ENCODE assay signal across 16 cellular contexts in genomic region chr13:59970847-59971246, GRCh38.
DNase-seq lines count a peak whose midpoint lies in the region; ATAC-seq and TF ChIP-seq lines count a peak whose summit lies in the region.
"Had no signal": no experiment of that assay in that cellular context is flagged by ENCODE, and none has a peak within 500 bp of the region (broad histone marks: within the 10 kb centered on the region; RNA-seq: fewer than 3 reads in every experiment).

No MANE protein-coding gene starts in this region.

- no peak overlapping the region for H2AFZ ChIP-seq in GM23338

- no peak overlapping the region for H3K4me3 ChIP-seq in GM23338
- H3K4me3 ChIP-seq in endodermal cell (ENCODE audit: low read length) = no peak overlapping the region
- H3K4me3 ChIP-seq: HAP-1 had no signal

- H3K9me3 Mint-ChIP-seq in GM23338 (no peaks in the 10 kb centered on the region), endodermal cell (no peaks in the 10 kb centered on the region)
- H3K9me3 Mint-ChIP-seq: CD4-positive, alpha-beta T cell; HFFc6; IgD-negative memory B cell had no signal

- H3K4me1 ChIP-seq in GM23338 (ENCODE audit: insufficient read depth) (no peaks in the 10 kb centered on the region; the same call in 1 of the 2 replicates), endodermal cell (ENCODE audit: control insufficient read depth, insufficient read depth, low read length) (peaks cover 15% of the 10 kb centered on the region)
- H3K4me1 ChIP-seq: HAP-1 had no signal

- intact Hi-C loops in cardiac septum (cut with DNase I) = no loop called here

- H3K4me3 Mint-ChIP-seq in GM23338 (no peak overlapping the region), endodermal cell (no peak overlapping the region)
- H3K4me3 Mint-ChIP-seq: B cell; CD4-positive, alpha-beta T cell; HFFc6; IgD-negative memory B cell had no signal

- H3K27me3 Mint-ChIP-seq in GM23338 (ENCODE audit: insufficient read depth, low read depth, poor library complexity) = peaks cover 1% of the 10 kb centered on the region
- H3K27me3 Mint-ChIP-seq in endodermal cell (ENCODE audit: insufficient read depth) = peaks cover 5% of the 10 kb centered on the region
- H3K27me3 Mint-ChIP-seq: B cell; CD4-positive, alpha-beta T cell; IgD-negative memory B cell had no signal

- H3K27me3 ChIP-seq in GM23338 (ENCODE audit: insufficient read depth) = no peaks in the 10 kb centered on the region
- H3K27me3 ChIP-seq in endodermal cell (ENCODE audit: control insufficient read depth, insufficient read depth, low read length, poor library complexity, severe bottlenecking) = no peaks in the 10 kb centered on the region

- H3K4me1 Mint-ChIP-seq in GM23338 = peaks cover 7% of the 10 kb centered on the region; the same call in 2 of the 3 replicates
- peaks cover 29% of the 10 kb centered on the region for H3K4me1 Mint-ChIP-seq in endodermal cell
- H3K4me1 Mint-ChIP-seq: B cell, IgD-negative memory B cell had no signal

- peak; percentile 79 for ATAC-seq in GM23338

- H3K27ac Mint-ChIP-seq in GM23338 (peak overlapping the region; percentile 43; the same call in 1 of the 2 replicates), endodermal cell (no peak overlapping the region)
- H3K27ac Mint-ChIP-seq: B cell; CD4-positive, alpha-beta T cell; HFFc6; IgD-negative memory B cell had no signal

- H3K79me2 ChIP-seq in GM23338 (replicated peaks; ENCODE audit: insufficient read depth) = no peaks in the 10 kb centered on the region

- H3F3A ChIP-seq in GM23338 (replicated peaks; ENCODE audit: low read depth) = no peaks in the 10 kb centered on the region

- no peaks in the 10 kb centered on the region for H3K36me3 ChIP-seq in GM23338 (ENCODE audit: insufficient read depth)
- peaks cover 52% of the 10 kb centered on the region for H3K36me3 ChIP-seq in endodermal cell (ENCODE audit: control insufficient read depth, insufficient read depth, low read length)

- no peaks in the 10 kb centered on the region for H3K9me3 ChIP-seq in endodermal cell (ENCODE audit: control insufficient read depth, low read length)
- H3K9me3 ChIP-seq: HAP-1 had no signal

- TF ChIP-seq CTCF in GM23338 (conservative IDR thresholded peaks at IDR 0.05; ENCODE audit: low read depth in 2 of 2) (no peak), endodermal cell (conservative IDR thresholded peaks at IDR 0.05) (no peak)

- WGBS in endodermal cell (ENCODE audit: insufficient coverage in 1 of 2, insufficient read length in 1 of 2), 2 experiments = 93% methylated on average over 2 of the region's 3 CpGs; no CpG with 5 or more reads in 1 of the 2 experiments

- H3K4me2 ChIP-seq in GM23338 = no peak overlapping the region

- peaks cover 3% of the 10 kb centered on the region; the same call in 2 of the 3 replicates for H3K36me3 Mint-ChIP-seq in GM23338 (ENCODE audit: low read depth)
- peaks cover 9% of the 10 kb centered on the region for H3K36me3 Mint-ChIP-seq in endodermal cell (ENCODE audit: low read depth)

- DNase-seq in GM23338 (ENCODE audit: low spot score) = peak; percentile 57
- DNase-seq in NCI-H226 = peak; percentile 70
- peak; percentile 61 for DNase-seq in endodermal cell
- DNase-seq in left kidney (ENCODE audit: low read depth, low spot score) = peak; percentile 5
- no peak for DNase-seq in ureter (ENCODE audit: low spot score)
- DNase-seq in stimulated activated CD4-positive, alpha-beta T cell treated with anti-CD3 and anti-CD28 coated beads, Interleukin-4, amount 100 ng/mL, for 24 hours = no peak
- DNase-seq in GF-D8 (lab: John Stamatoyannopoulos, UW) = no peak
- no peak for DNase-seq in cardiac septum (ENCODE audit: low spot score)
- DNase-seq: C1 segment of cervical spinal cord; Calu3; CD4-positive, alpha-beta T cell; DMS 273 treated with DMSO at 0.1 percent for 48 hours; HFFc6 had no signal

- H4K20me1 ChIP-seq in GM23338 (replicated peaks; ENCODE audit: insufficient read depth) = no peaks in the 10 kb centered on the region

- H3K27ac ChIP-seq in GM23338 (ENCODE audit: low read depth) = no peak overlapping the region
- no peak overlapping the region for H3K27ac ChIP-seq in endodermal cell (ENCODE audit: low read depth, low read length)

- H3K9ac ChIP-seq in endodermal cell (ENCODE audit: extremely low read depth, low read length, poor library complexity, severe bottlenecking) = no peak overlapping the region

- H3K9me2 ChIP-seq in GM23338 (ENCODE audit: insufficient read depth) = no peaks in the 10 kb centered on the region

TF ChIP-seq in GM23338, 12 proteins besides CTCF, POLR2A, EP300 and RAD21:
- no peak for TF ChIP-seq JUNB (IDR thresholded peaks at IDR 0.05; ENCODE audit: unreplicated experiment)
- TF ChIP-seq, protein P1, sequence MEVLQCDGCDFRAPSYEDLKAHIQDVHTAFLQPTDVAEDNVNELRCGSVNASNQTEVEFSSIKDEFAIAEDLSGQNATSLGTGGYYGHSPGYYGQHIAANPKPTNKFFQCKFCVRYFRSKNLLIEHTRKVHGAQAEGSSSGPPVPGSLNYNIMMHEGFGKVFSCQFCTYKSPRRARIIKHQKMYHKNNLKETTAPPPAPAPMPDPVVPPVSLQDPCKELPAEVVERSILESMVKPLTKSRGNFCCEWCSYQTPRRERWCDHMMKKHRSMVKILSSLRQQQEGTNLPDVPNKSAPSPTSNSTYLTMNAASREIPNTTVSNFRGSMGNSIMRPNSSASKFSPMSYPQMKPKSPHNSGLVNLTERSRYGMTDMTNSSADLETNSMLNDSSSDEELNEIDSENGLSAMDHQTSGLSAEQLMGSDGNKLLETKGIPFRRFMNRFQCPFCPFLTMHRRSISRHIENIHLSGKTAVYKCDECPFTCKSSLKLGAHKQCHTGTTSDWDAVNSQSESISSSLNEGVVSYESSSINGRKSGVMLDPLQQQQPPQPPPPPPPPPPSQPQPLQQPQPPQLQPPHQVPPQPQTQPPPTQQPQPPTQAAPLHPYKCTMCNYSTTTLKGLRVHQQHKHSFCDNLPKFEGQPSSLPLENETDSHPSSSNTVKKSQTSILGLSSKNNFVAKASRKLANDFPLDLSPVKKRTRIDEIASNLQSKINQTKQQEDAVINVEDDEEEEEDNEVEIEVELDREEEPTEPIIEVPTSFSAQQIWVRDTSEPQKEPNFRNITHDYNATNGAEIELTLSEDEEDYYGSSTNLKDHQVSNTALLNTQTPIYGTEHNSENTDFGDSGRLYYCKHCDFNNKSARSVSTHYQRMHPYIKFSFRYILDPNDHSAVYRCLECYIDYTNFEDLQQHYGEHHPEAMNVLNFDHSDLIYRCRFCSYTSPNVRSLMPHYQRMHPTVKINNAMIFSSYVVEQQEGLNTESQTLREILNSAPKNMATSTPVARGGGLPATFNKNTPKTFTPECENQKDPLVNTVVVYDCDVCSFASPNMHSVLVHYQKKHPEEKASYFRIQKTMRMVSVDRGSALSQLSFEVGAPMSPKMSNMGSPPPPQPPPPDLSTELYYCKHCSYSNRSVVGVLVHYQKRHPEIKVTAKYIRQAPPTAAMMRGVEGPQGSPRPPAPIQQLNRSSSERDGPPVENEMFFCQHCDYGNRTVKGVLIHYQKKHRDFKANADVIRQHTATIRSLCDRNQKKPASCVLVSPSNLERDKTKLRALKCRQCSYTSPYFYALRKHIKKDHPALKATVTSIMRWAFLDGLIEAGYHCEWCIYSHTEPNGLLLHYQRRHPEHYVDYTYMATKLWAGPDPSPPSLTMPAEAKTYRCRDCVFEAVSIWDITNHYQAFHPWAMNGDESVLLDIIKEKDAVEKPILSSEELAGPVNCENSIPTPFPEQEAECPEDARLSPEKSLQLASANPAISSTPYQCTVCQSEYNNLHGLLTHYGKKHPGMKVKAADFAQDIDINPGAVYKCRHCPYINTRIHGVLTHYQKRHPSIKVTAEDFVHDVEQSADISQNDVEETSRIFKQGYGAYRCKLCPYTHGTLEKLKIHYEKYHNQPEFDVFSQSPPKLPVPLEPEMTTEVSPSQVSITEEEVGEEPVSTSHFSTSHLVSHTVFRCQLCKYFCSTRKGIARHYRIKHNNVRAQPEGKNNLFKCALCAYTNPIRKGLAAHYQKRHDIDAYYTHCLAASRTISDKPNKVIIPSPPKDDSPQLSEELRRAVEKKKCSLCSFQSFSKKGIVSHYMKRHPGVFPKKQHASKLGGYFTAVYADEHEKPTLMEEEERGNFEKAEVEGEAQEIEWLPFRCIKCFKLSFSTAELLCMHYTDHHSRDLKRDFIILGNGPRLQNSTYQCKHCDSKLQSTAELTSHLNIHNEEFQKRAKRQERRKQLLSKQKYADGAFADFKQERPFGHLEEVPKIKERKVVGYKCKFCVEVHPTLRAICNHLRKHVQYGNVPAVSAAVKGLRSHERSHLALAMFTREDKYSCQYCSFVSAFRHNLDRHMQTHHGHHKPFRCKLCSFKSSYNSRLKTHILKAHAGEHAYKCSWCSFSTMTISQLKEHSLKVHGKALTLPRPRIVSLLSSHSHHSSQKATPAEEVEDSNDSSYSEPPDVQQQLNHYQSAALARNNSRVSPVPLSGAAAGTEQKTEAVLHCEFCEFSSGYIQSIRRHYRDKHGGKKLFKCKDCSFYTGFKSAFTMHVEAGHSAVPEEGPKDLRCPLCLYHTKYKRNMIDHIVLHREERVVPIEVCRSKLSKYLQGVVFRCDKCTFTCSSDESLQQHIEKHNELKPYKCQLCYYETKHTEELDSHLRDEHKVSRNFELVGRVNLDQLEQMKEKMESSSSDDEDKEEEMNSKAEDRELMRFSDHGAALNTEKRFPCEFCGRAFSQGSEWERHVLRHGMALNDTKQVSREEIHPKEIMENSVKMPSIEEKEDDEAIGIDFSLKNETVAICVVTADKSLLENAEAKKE (CRISPR knock-in tag; IDR thresholded peaks at IDR 0.05) = peak; percentile 79
TF ChIP-seq in GM23338: peak in this region for 1.

Comparison
In these comparisons a context has a peak if more than half of its experiments do, and no peak if none do; other contexts are left out.
1. DNase-seq: peak in GM23338 (single experiment), NCI-H226 (single experiment), endodermal cell (single experiment) and left kidney (single experiment); none in ureter (single experiment), stimulated activated CD4-positive, alpha-beta T cell treated with anti-CD3 and anti-CD28 coated beads, Interleukin-4, amount 100 ng/mL, for 24 hours (single experiment), GF-D8 (single experiment) and cardiac septum (single experiment).